8 cellular contexts compared by ENCODE assay signal in genomic region chr14:89425931-89426330, GRCh38. TPM values are rescaled to one million over a fixed set of nuclear protein-coding genes. Genes with fewer than 3 reads are reported as not detected.
DNase-seq lines count a peak whose midpoint lies in the region; ATAC-seq lines count a peak whose summit lies in the region.

No MANE protein-coding gene starts in this region.

- peaks cover 6% of the 10 kb centered on the region for H3K36me3 Mint-ChIP-seq in activated T-helper 17 cell treated with anti-CD3 and anti-CD28 coated beads, Interleukin-2, amount 50 U/mL, for 72 hours (ENCODE audit: low read depth)
- H3K36me3 Mint-ChIP-seq in naive thymus-derived CD8-positive, alpha-beta T cell = peaks cover 0 to 6% (median 2%) of the 10 kb centered on the region in 3 donors

- peaks cover 34% of the 10 kb centered on the region for H3K4me1 Mint-ChIP-seq in activated T-helper 17 cell treated with anti-CD3 and anti-CD28 coated beads, Interleukin-2, amount 50 U/mL, for 72 hours
- peaks cover 16 to 78% (median 58%) of the 10 kb centered on the region in 4 donors for H3K4me1 Mint-ChIP-seq in naive thymus-derived CD8-positive, alpha-beta T cell

- DNase-seq in naive thymus-derived CD8-positive, alpha-beta T cell = peak in 1 of 10 donors; percentile 5
- no peak for DNase-seq in NCI-H510A (lab: John Stamatoyannopoulos, UW)
- DNase-seq in amygdala (lab: John Stamatoyannopoulos, UW) = no peak
- DNase-seq in SHP77 treated with DMSO at 0.1 percent for 48 hours (lab: John Stamatoyannopoulos, UW) = no peak
- DNase-seq in posterior vena cava (ENCODE audit: low spot score) = no peak

- no peaks in the 10 kb centered on the region for H3K27me3 Mint-ChIP-seq in activated T-helper 17 cell treated with anti-CD3 and anti-CD28 coated beads, Interleukin-2, amount 50 U/mL, for 72 hours
- H3K27me3 Mint-ChIP-seq in naive thymus-derived CD8-positive, alpha-beta T cell = no peaks in the 10 kb centered on the region

- intact Hi-C loops in posterior vena cava (cut with DNase I) = loop anchor here in 1 of 2 donors (2.0 to 10.0 kb wide), 2 partner anchors 401 to 489 kb away; no protein-coding TSS in a partner anchor

- ATAC-seq in GM18502 (IDR thresholded peaks at IDR 0.05; ENCODE audit: poor library complexity, unreplicated experiment) (peak; percentile 45), HG02870 (IDR thresholded peaks at IDR 0.05; ENCODE audit: unreplicated experiment) (peak; percentile 24)
- peak; percentile 22 for ATAC-seq in activated T-helper 17 cell treated with anti-CD3 and anti-CD28 coated beads, Interleukin-2, amount 50 U/mL, for 72 hours (replicated peaks)
- ATAC-seq in naive thymus-derived CD8-positive, alpha-beta T cell = no peak

- no peaks in the 10 kb centered on the region for H3K9me3 Mint-ChIP-seq in activated T-helper 17 cell treated with anti-CD3 and anti-CD28 coated beads, Interleukin-2, amount 50 U/mL, for 72 hours
- no peaks in the 10 kb centered on the region for H3K9me3 Mint-ChIP-seq in naive thymus-derived CD8-positive, alpha-beta T cell

- H3K4me3 Mint-ChIP-seq in activated T-helper 17 cell treated with anti-CD3 and anti-CD28 coated beads, Interleukin-2, amount 50 U/mL, for 72 hours = peak overlapping the region; percentile 11
- H3K4me3 Mint-ChIP-seq in naive thymus-derived CD8-positive, alpha-beta T cell = peak overlapping the region in 2 of 10 donors; percentile 24 to 45

- H3K27ac Mint-ChIP-seq in activated T-helper 17 cell treated with anti-CD3 and anti-CD28 coated beads, Interleukin-2, amount 50 U/mL, for 72 hours = peak overlapping the region; percentile 71
- peak overlapping the region in 7 of 10 donors; percentile 0 to 82 (median 22) for H3K27ac Mint-ChIP-seq in naive thymus-derived CD8-positive, alpha-beta T cell

- POLR2A ChIA-PET in naive thymus-derived CD8-positive, alpha-beta T cell (lab: Charles Lee) = interaction anchor here (0.6 kb wide), 1 partner anchor 274 kb away, joined by 3 read pairs; no protein-coding TSS in a partner anchor

RNA-seq across cellular contexts. Expression of gene FOXN3, which starts 8.9 kb away (rescaled TPM):
- 10 to 100 TPM; 56.9 to 82.3 TPM for total RNA-seq in activated T-helper 17 cell treated with anti-CD3 and anti-CD28 coated beads, Interleukin-2, amount 50 U/mL, for 72 hours
- 100 to 1,000 TPM; 125 to 141 TPM for total RNA-seq in naive thymus-derived CD8-positive, alpha-beta T cell
- polyA plus RNA-seq in naive thymus-derived CD8-positive, alpha-beta T cell = 100 to 1,000 TPM; 107 to 148 (median 116) TPM
- total RNA-seq in posterior vena cava = 100 to 1,000 TPM; 138 to 142 TPM

Comparison
In these comparisons a context has a peak if more than half of its experiments do, and no peak if none do; other contexts are left out.
1. ATAC-seq: peak in GM18502 (single experiment), HG02870 (single experiment) and activated T-helper 17 cell treated with anti-CD3 and anti-CD28 coated beads, Interleukin-2, amount 50 U/mL, for 72 hours (single experiment); none in naive thymus-derived CD8-positive, alpha-beta T cell (0 of 2).